ENCODE assay signal across 14 cellular contexts in genomic region chr16:54054237-54054780, GRCh38.
DNase-seq lines count a peak whose midpoint lies in the region; ATAC-seq lines count a peak whose summit lies in the region.
"Had no signal": no experiment of that assay in that cellular context is flagged by ENCODE, and none has a peak within 500 bp of the region (broad histone marks: within the 10 kb centered on the region; RNA-seq: fewer than 3 reads in every experiment).

No MANE protein-coding gene starts in this region.

- no peaks in the 10 kb centered on the region for H3K27me3 ChIP-seq in endocrine pancreas (ENCODE audit: control insufficient read depth, insufficient read depth, low read length)

- ATAC-seq in HG03520 (IDR thresholded peaks at IDR 0.05; ENCODE audit: unreplicated experiment) = no peak
- ATAC-seq: CD8-positive, alpha-beta T cell had no signal

- H3K4me3 ChIP-seq in endocrine pancreas (ENCODE audit: control insufficient read depth, insufficient read depth, low read length) = peak overlapping the region; percentile 55
- H3K4me3 ChIP-seq: PC-9 had no signal

- no peak overlapping the region for H3K9ac ChIP-seq in endocrine pancreas (ENCODE audit: control insufficient read depth, insufficient read depth, low read length)

- DNase-seq in DMS153 (lab: John Stamatoyannopoulos, UW) (peak; percentile 11), DMS153 treated with DMSO at 0.1 percent for 48 hours (lab: John Stamatoyannopoulos, UW; ENCODE audit: unreplicated experiment) (no peak), NCI-H146 (lab: John Stamatoyannopoulos, UW) (peak; percentile 79), NCI-H69 (lab: John Stamatoyannopoulos, UW) (peak; percentile 86), HPDE6-E6E7 (ENCODE audit: extremely low spot score) (no peak), SHP77 (lab: John Stamatoyannopoulos, UW) (no peak)
- DNase-seq: CD8-positive, alpha-beta T cell; EL; Kasumi-1; NCI-H2029; NCI-H524 treated with DMSO at 0.1 percent for 48 hours; PC-9 had no signal

- H3K4me1 ChIP-seq in endocrine pancreas (ENCODE audit: control insufficient read depth, insufficient read depth, low read length) = no peaks in the 10 kb centered on the region

- H3K9me3 ChIP-seq in endocrine pancreas (ENCODE audit: control insufficient read depth, low read length) = no peaks in the 10 kb centered on the region

- no peaks in the 10 kb centered on the region for H3K36me3 ChIP-seq in endocrine pancreas (ENCODE audit: control insufficient read depth, insufficient read depth, low read length)

Comparison
In these comparisons a context has a peak if more than half of its experiments do, and no peak if none do; other contexts are left out.
1. DNase-seq: peak in DMS153 (single experiment), NCI-H146 (single experiment) and NCI-H69 (single experiment); none in DMS153 treated with DMSO at 0.1 percent for 48 hours (single experiment), HPDE6-E6E7 (single experiment) and SHP77 (0 of 2).